In genomic region chr10:117536862-117537435, GRCh38 we compare ENCODE assay signal across 1 cellular context.
TF ChIP-seq lines count a peak whose summit lies in the region.

No MANE protein-coding gene starts in this region.

TF ChIP-seq in GM23338, 12 proteins besides CTCF, POLR2A, EP300 and RAD21 (continued from another document):
- no peak for TF ChIP-seq ETS1 (IDR thresholded peaks at IDR 0.05)
- TF ChIP-seq JUNB (IDR thresholded peaks at IDR 0.05; ENCODE audit: unreplicated experiment) = no peak
- TF ChIP-seq POLR2AphosphoS5 (IDR thresholded peaks at IDR 0.05; ENCODE audit: low read depth) = no peak
- no peak for TF ChIP-seq ZNF331 (CRISPR knock-in tag; IDR thresholded peaks at IDR 0.05; ENCODE audit: low read depth)
- no peak for TF ChIP-seq ZNF462 (CRISPR knock-in tag; IDR thresholded peaks at IDR 0.05)
- TF ChIP-seq EZH2phosphoT487 (IDR thresholded peaks at IDR 0.05; ENCODE audit: unreplicated experiment) = no peak
- no peak for TF ChIP-seq ZNF114 (CRISPR knock-in tag; IDR thresholded peaks at IDR 0.05)
TF ChIP-seq in GM23338: peak in this region for 0.
